8 cellular contexts compared by ENCODE assay signal in genomic region chr4:2799444-2799911, GRCh38. TPM values are rescaled to one million over a fixed set of nuclear protein-coding genes. Genes with fewer than 3 reads are reported as not detected.
DNase-seq lines count a peak whose midpoint lies in the region; ATAC-seq and TF ChIP-seq lines count a peak whose summit lies in the region.

No MANE protein-coding gene starts in this region.

- H3K9me3 ChIP-seq in adipocyte (ENCODE audit: control insufficient read depth, low read length): no peaks in the 10 kb centered on the region
- no peaks in the 10 kb centered on the region for H3K9me3 ChIP-seq in lower lobe of right lung
- H3K9me3 ChIP-seq in tibial nerve: no peaks in the 10 kb centered on the region
- no peaks in the 10 kb centered on the region for H3K9me3 ChIP-seq in osteoblast (ENCODE audit: low read depth, low read length)

- H2AFZ ChIP-seq in osteoblast (ENCODE audit: low read length): no peak overlapping the region

- H3K27ac ChIP-seq in lower lobe of right lung (peak overlapping the region; percentile 87), tibial nerve (peak overlapping the region; percentile 74 to 96 (median 90)), osteoblast (ENCODE audit: low read depth, low read length) (no peak overlapping the region)

- TF ChIP-seq CTCF in lower lobe of right lung (IDR thresholded peaks at IDR 0.05) (no peak), tibial nerve (IDR thresholded peaks at IDR 0.05) (no peak), osteoblast (IDR thresholded peaks at IDR 0.05; ENCODE audit: extremely low read depth, low read depth, low read length) (no peak)

- H3K9me3 Mint-ChIP-seq in activated T-cell treated with anti-CD3 and anti-CD28 coated beads, Interleukin-2, amount 50 U/mL, for 24 hours: no peaks in the 10 kb centered on the region

- no peak overlapping the region for H3K4me2 ChIP-seq in osteoblast (ENCODE audit: insufficient read depth, low read length)

- H3K4me1 Mint-ChIP-seq in activated T-cell treated with anti-CD3 and anti-CD28 coated beads, Interleukin-2, amount 50 U/mL, for 24 hours (ENCODE audit: low read depth): peaks cover 58% of the 10 kb centered on the region

- TF ChIP-seq EP300 in tibial nerve (IDR thresholded peaks at IDR 0.05): no peak

- ATAC-seq in lower lobe of right lung (peak; percentile 4 to 19), GM18511 (IDR thresholded peaks at IDR 0.05; ENCODE audit: unreplicated experiment) (no peak)

- DNase-seq in activated T-cell treated with anti-CD3 and anti-CD28 coated beads, Interleukin-2, amount 50 U/mL, for 24 hours: no peak
- DNase-seq in activated T-cell treated with anti-CD3 and anti-CD28 coated beads, Interleukin-2, amount 50 U/mL, for 1 hour: no peak
- no peak for DNase-seq in adipocyte (ENCODE audit: low read depth)
- peak; percentile 72 for DNase-seq in lower lobe of right lung
- DNase-seq in tibial nerve (ENCODE audit: low spot score in 2 of 2): peak in 1 of 2 donors; percentile 11
- DNase-seq in osteoblast (ENCODE audit: insufficient read length, low spot score, missing footprints): no peak
- no peak for DNase-seq in RKO (ENCODE audit: low spot score)

- intact Hi-C loops in lower lobe of right lung (cut with DNase I): no loop called here

- H3K4me3 Mint-ChIP-seq in activated T-cell treated with anti-CD3 and anti-CD28 coated beads, Interleukin-2, amount 50 U/mL, for 24 hours: peak overlapping the region; percentile 69

- peak overlapping the region; percentile 83 for H3K27ac Mint-ChIP-seq in activated T-cell treated with anti-CD3 and anti-CD28 coated beads, Interleukin-2, amount 50 U/mL, for 24 hours

- H3K79me2 ChIP-seq in osteoblast (ENCODE audit: insufficient read depth, low read length): peaks cover 84% of the 10 kb centered on the region

- H3K9ac ChIP-seq in adipocyte (ENCODE audit: low read length): peak overlapping the region; percentile 45

- no peak for TF ChIP-seq POLR2A in tibial nerve (IDR thresholded peaks at IDR 0.05)

- H3K36me3 Mint-ChIP-seq in activated T-cell treated with anti-CD3 and anti-CD28 coated beads, Interleukin-2, amount 50 U/mL, for 24 hours (ENCODE audit: low read depth): peaks cover 2% of the 10 kb centered on the region

- peaks cover 5% of the 10 kb centered on the region for H4K20me1 ChIP-seq in osteoblast (ENCODE audit: insufficient read depth, low read length)

- no peaks in the 10 kb centered on the region for H3K27me3 ChIP-seq in adipocyte (replicated peaks; ENCODE audit: control insufficient read depth, insufficient read depth, low read length)
- no peaks in the 10 kb centered on the region for H3K27me3 ChIP-seq in lower lobe of right lung (ENCODE audit: low read depth)
- H3K27me3 ChIP-seq in tibial nerve: no peaks in the 10 kb centered on the region
- no peaks in the 10 kb centered on the region for H3K27me3 ChIP-seq in osteoblast (ENCODE audit: insufficient read depth, low read length)

- H3K4me1 ChIP-seq in adipocyte (ENCODE audit: control insufficient read depth, insufficient read depth, low read length) (peaks cover 66% of the 10 kb centered on the region), lower lobe of right lung (peaks cover 96% of the 10 kb centered on the region), tibial nerve (peaks cover 0 to 97% (median 96%) of the 10 kb centered on the region in 4 donors), osteoblast (ENCODE audit: insufficient read depth, low read length) (peaks cover 40% of the 10 kb centered on the region)

- H3K27me3 Mint-ChIP-seq in activated T-cell treated with anti-CD3 and anti-CD28 coated beads, Interleukin-2, amount 50 U/mL, for 24 hours: no peaks in the 10 kb centered on the region

- H3K36me3 ChIP-seq in adipocyte (ENCODE audit: control insufficient read depth, insufficient read depth, low read length, severe bottlenecking): peaks cover 5% of the 10 kb centered on the region
- no peaks in the 10 kb centered on the region for H3K36me3 ChIP-seq in lower lobe of right lung
- peaks cover 0 to 3% (median 0%) of the 10 kb centered on the region in 3 donors for H3K36me3 ChIP-seq in tibial nerve
- peaks cover 5% of the 10 kb centered on the region for H3K36me3 ChIP-seq in osteoblast (ENCODE audit: insufficient read depth, low read length)

- H3K4me3 ChIP-seq in adipocyte (ENCODE audit: low read length): no peak overlapping the region
- H3K4me3 ChIP-seq in lower lobe of right lung: peak overlapping the region; percentile 50
- H3K4me3 ChIP-seq in tibial nerve: peak overlapping the region in 3 of 4 donors; percentile 6 to 41 (median 24)
- no peak overlapping the region for H3K4me3 ChIP-seq in osteoblast (ENCODE audit: insufficient read depth, low read length)

- 44 to 59% methylated on average over 5 to 8 of the region's 10 CpGs for WGBS in tibial nerve, 2 donors

RNA-seq across cellular contexts. Expression of gene SH3BP2, which starts 6.6 kb away (rescaled TPM):
- total RNA-seq in lower lobe of right lung (102 TPM), tibial nerve (100 to 1,000 TPM in 1 of 4 donors, 10 to 100 TPM in 3; 70.5 to 161 (median 77.8) TPM), osteoblast (26.4 and 28.0 TPM in 2 replicates)

RNA-seq across cellular contexts. Expression of gene TNIP2, which starts 43.3 kb away (rescaled TPM):
- total RNA-seq in lower lobe of right lung (36.7 TPM), tibial nerve (100 to 1,000 TPM in 1 of 4 donors, 10 to 100 TPM in 3; 78.3 to 110 (median 89.3) TPM), osteoblast (37.7 and 44.9 TPM in 2 replicates)

RNA-seq across cellular contexts. Expression of gene ADD1, which starts 44.2 kb away (rescaled TPM):
- total RNA-seq in lower lobe of right lung (279 TPM), tibial nerve (100 to 1,000 TPM; 270 to 449 (median 327) TPM), osteoblast (200 and 204 TPM in 2 replicates)

Comparison
In these comparisons a context has a peak if more than half of its experiments do, and no peak if none do; other contexts are left out.
1. H3K4me3 ChIP-seq: peak in lower lobe of right lung (single experiment) and tibial nerve (3 of 4); none in adipocyte (single experiment) and osteoblast (single experiment).